In genomic region chr21:14451520-14451919, GRCh38 we compare ENCODE assay signal across 1 cellular context.
TF ChIP-seq lines count a peak whose summit lies in the region.

No MANE protein-coding gene starts in this region.

TF ChIP-seq in GM12878, 131 proteins besides CTCF, POLR2A, EP300 and RAD21 (continued from another document):
- TF ChIP-seq ZNF687 (IDR thresholded peaks at IDR 0.05) (0 out of 2 replicates have a peak, but pooled peaks have one; percentile 44), RUNX3 (IDR thresholded peaks at IDR 0.05; ENCODE audit: low read length) (peak; percentile 26; the same call in 1 of the 2 replicates), ZBTB4 (CRISPR knock-in tag; IDR thresholded peaks at IDR 0.05) (no peak), MTA2 (IDR thresholded peaks at IDR 0.05; ENCODE audit: low read depth) (peak; percentile 31; the same call in 1 of the 2 replicates), IKZF2 (IDR thresholded peaks at IDR 0.05) (0 out of 4 replicates have a peak, but pooled peaks of 1 of the 2 experiments have one; percentile 29), CHD4 (IDR thresholded peaks at IDR 0.05) (no peak), SIX5 (IDR thresholded peaks at IDR 0.05; ENCODE audit: low read depth, low read length, severe bottlenecking) (no peak)
